In genomic region chr14:23594191-23594590, GRCh38 we compare ENCODE assay signal across 1 cellular context.
TF ChIP-seq lines count a peak whose summit lies in the region.

No MANE protein-coding gene starts in this region.

TF ChIP-seq in HepG2, 621 proteins besides CTCF, POLR2A, EP300 and RAD21:
- TF ChIP-seq ZNF770 (CRISPR knock-in tag; IDR thresholded peaks at IDR 0.05) (0 out of 2 replicates have a peak, but pooled peaks have one; percentile 36), ZNF263 (CRISPR knock-in tag; IDR thresholded peaks at IDR 0.05) (peak; percentile 42; the same call in 1 of the 2 replicates), CEBPG (CRISPR knock-in tag; IDR thresholded peaks at IDR 0.05) (peak; percentile 38; the same call in 1 of the 2 replicates), ZNF460 (CRISPR knock-in tag; IDR thresholded peaks at IDR 0.05; ENCODE audit: borderline replicate concordance) (peak; percentile 88), CEBPB (IDR thresholded peaks at IDR 0.05; ENCODE audit: borderline replicate concordance, low read depth, low read length) (peak; percentile 74), KDM1A (CRISPR knock-in tag; IDR thresholded peaks at IDR 0.05) (peak; percentile 37; the same call in 1 of the 2 replicates)
